ENCODE assay signal across 17 cellular contexts in the genomic region with DNA sequence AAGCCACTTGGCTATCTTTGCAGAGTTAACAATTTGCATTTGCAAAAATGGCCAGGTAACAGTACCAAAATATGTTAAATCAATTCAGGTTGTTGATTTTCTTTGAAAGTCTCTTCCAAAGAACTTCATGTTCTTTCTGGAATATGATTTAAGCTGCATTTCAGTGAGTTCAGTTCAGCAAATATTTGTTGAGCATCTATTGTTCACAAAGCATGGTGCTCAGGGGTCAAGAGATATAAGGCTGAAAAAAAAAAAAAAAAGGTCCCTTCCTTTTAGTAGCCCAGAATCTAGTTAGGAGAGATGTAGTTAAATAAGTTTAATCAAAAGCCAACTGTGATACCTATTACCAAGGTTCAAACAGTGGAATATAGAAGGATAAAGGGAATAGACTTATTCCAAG.
DNase-seq lines count a peak whose midpoint lies in the region; ATAC-seq and TF ChIP-seq lines count a peak whose summit lies in the region.
"Had no signal": no experiment of that assay in that cellular context is flagged by ENCODE, and none has a peak within 500 bp of the region (broad histone marks: within the 10 kb centered on the region; RNA-seq: fewer than 3 reads in every experiment).

No MANE protein-coding gene starts in this region.

- DNase-seq in MCF 10A (ENCODE audit: unreplicated experiment), result no peak
- no peak for DNase-seq in breast epithelium (ENCODE audit: low spot score in 2 of 2)
- DNase-seq in epithelial cell of prostate (ENCODE audit: low read depth, low spot score), result no peak
- no peak for DNase-seq in osteoblast (ENCODE audit: insufficient read length, low spot score, missing footprints)
- no peak for DNase-seq in uterus
- DNase-seq in NCI-H146 (lab: John Stamatoyannopoulos, UW), result no peak
- no peak for DNase-seq in left colon
- no peak for DNase-seq in activated CD8-positive, alpha-beta memory T cell treated with anti-CD3 and anti-CD28 coated beads for 24 hours
- DNase-seq: Calu3; immature natural killer cell; NCI-H1092 treated with DMSO at 0.1 percent for 48 hours; stimulated activated CD8-positive, alpha-beta memory T cell treated with anti-CD3 and anti-CD28 coated beads, Interleukin-4, amount 100 ng/mL, for 48 hours had no signal

- no peaks in the 10 kb centered on the region for H3K27me3 Mint-ChIP-seq in MCF 10A (ENCODE audit: insufficient read depth, unreplicated experiment)
- H3K27me3 Mint-ChIP-seq: activated naive CD4-positive, alpha-beta T cell treated with anti-CD3 and anti-CD28 coated beads, Interleukin-2, amount 50 U/mL, for 24 hours had no signal

- TF ChIP-seq CTCF in MCF 10A (IDR thresholded peaks at IDR 0.05; ENCODE audit: unreplicated experiment) (no peak), breast epithelium (IDR thresholded peaks at IDR 0.05) (no peak), osteoblast (IDR thresholded peaks at IDR 0.05; ENCODE audit: extremely low read depth, low read depth, low read length) (no peak), uterus (IDR thresholded peaks at IDR 0.05) (no peak)

- H3K4me3 Mint-ChIP-seq in MCF 10A (ENCODE audit: unreplicated experiment), result no peak overlapping the region
- H3K4me3 Mint-ChIP-seq: activated naive CD4-positive, alpha-beta T cell treated with anti-CD3 and anti-CD28 coated beads, Interleukin-2, amount 50 U/mL, for 24 hours; GM23338; immature natural killer cell had no signal

- intact Hi-C loops in MCF 10A (cut with micrococcal nuclease) (no loop called here), breast epithelium (cut with DNase I; ENCODE audit: low total_unique reads) (no loop called here), uterus (cut with DNase I; ENCODE audit: low total_unique reads) (no loop called here), left colon (cut with DNase I, micrococcal nuclease) (no loop called here)

- no peak overlapping the region for H3K4me3 ChIP-seq in breast epithelium
- H3K4me3 ChIP-seq in osteoblast (ENCODE audit: insufficient read depth, low read length), result no peak overlapping the region
- no peak overlapping the region for H3K4me3 ChIP-seq in uterus
- H3K4me3 ChIP-seq: cardiac muscle cell, GM23338, SK-N-MC had no signal

- POLR2A ChIA-PET in MCF 10A (lab: Yijun Ruan, JAX), result interaction anchor here (0.7 to 4.1 kb wide), 17 partner anchors 8 to 320 kb away, joined by 3 to 28 read pairs (median 5); a partner anchor contains a TSS

- peak overlapping the region; percentile 54 for H3K4me2 ChIP-seq in osteoblast (ENCODE audit: insufficient read depth, low read length)
- H3K4me2 ChIP-seq: GM23338 had no signal

- H3K36me3 Mint-ChIP-seq in MCF 10A (ENCODE audit: insufficient read depth, unreplicated experiment), result peaks cover 9% of the 10 kb centered on the region

- H3K9me3 Mint-ChIP-seq in MCF 10A (ENCODE audit: unreplicated experiment), result peaks cover 7% of the 10 kb centered on the region
- H3K9me3 Mint-ChIP-seq: activated naive CD4-positive, alpha-beta T cell treated with anti-CD3 and anti-CD28 coated beads, Interleukin-2, amount 50 U/mL, for 24 hours; GM23338; immature natural killer cell had no signal

- H2AFZ ChIP-seq in osteoblast (ENCODE audit: low read length), result no peak overlapping the region
- H2AFZ ChIP-seq: GM23338 had no signal

- H3K4me1 Mint-ChIP-seq in MCF 10A (ENCODE audit: insufficient read depth, unreplicated experiment), result peaks cover 42% of the 10 kb centered on the region

- ATAC-seq in left colon, result no peak

- no peaks in the 10 kb centered on the region for H3K79me2 ChIP-seq in osteoblast (ENCODE audit: insufficient read depth, low read length)

- H3K27ac Mint-ChIP-seq in MCF 10A (ENCODE audit: low read depth, unreplicated experiment), result peak overlapping the region; percentile 92
- H3K27ac Mint-ChIP-seq: activated naive CD4-positive, alpha-beta T cell treated with anti-CD3 and anti-CD28 coated beads, Interleukin-2, amount 50 U/mL, for 24 hours; immature natural killer cell had no signal

- H3K4me1 ChIP-seq in breast epithelium, result peaks cover 0 to 7% of the 10 kb centered on the region in 2 donors
- peaks cover 15% of the 10 kb centered on the region for H3K4me1 ChIP-seq in osteoblast (ENCODE audit: insufficient read depth, low read length)
- peaks cover 6 to 8% of the 10 kb centered on the region in 2 donors for H3K4me1 ChIP-seq in uterus

- H4K20me1 ChIP-seq in osteoblast (ENCODE audit: insufficient read depth, low read length), result no peaks in the 10 kb centered on the region

- H3K27ac ChIP-seq in breast epithelium, result peak overlapping the region in 1 of 2 donors; percentile 68
- H3K27ac ChIP-seq in epithelial cell of prostate, result peak overlapping the region; percentile 94
- H3K27ac ChIP-seq in osteoblast (ENCODE audit: low read depth, low read length), result peak overlapping the region; percentile 74
- H3K27ac ChIP-seq in uterus, result peak overlapping the region; percentile 83 to 88
- H3K27ac ChIP-seq: cardiac muscle cell, SK-N-MC, VCaP had no signal

- H3K27me3 ChIP-seq in breast epithelium, result no peaks in the 10 kb centered on the region
- no peaks in the 10 kb centered on the region for H3K27me3 ChIP-seq in osteoblast (ENCODE audit: insufficient read depth, low read length)
- no peaks in the 10 kb centered on the region for H3K27me3 ChIP-seq in uterus
- H3K27me3 ChIP-seq: cardiac muscle cell had no signal

- no TSS peak for BruUV-seq in MCF 10A (replicated peaks; lab: Mats Ljungman, UMichigan)

- TF ChIP-seq POLR2A in breast epithelium (IDR thresholded peaks at IDR 0.05), result no peak
- no peak for TF ChIP-seq POLR2A in uterus (IDR thresholded peaks at IDR 0.05)

- CTCF ChIA-PET in MCF 10A (lab: Yijun Ruan, JAX), result interaction anchor here (0.6 kb wide), 1 partner anchor 43 kb away, joined by 3 read pairs; no protein-coding TSS in a partner anchor

- H3K36me3 ChIP-seq in breast epithelium (no peaks in the 10 kb centered on the region), osteoblast (ENCODE audit: insufficient read depth, low read length) (no peaks in the 10 kb centered on the region), uterus (no peaks in the 10 kb centered on the region)
- H3K36me3 ChIP-seq: cardiac muscle cell had no signal

- no peaks in the 10 kb centered on the region for H3K9me3 ChIP-seq in breast epithelium
- no peaks in the 10 kb centered on the region for H3K9me3 ChIP-seq in osteoblast (ENCODE audit: low read depth, low read length)
- no peaks in the 10 kb centered on the region for H3K9me3 ChIP-seq in uterus
